8 cellular contexts compared by ENCODE assay signal in genomic region chr11:86182976-86183584, GRCh38.
DNase-seq lines count a peak whose midpoint lies in the region; ATAC-seq lines count a peak whose summit lies in the region.

No MANE protein-coding gene starts in this region.

- H3K27ac Mint-ChIP-seq in central memory CD8-positive, alpha-beta T cell (ENCODE audit: low read depth), result no peak overlapping the region

- peak; percentile 97 for DNase-seq in RPMI8226
- DNase-seq in central memory CD8-positive, alpha-beta T cell (ENCODE audit: low spot score in 2 of 2), result peak; percentile 16 to 23
- DNase-seq in stimulated activated CD8-positive, alpha-beta memory T cell treated with anti-CD3 and anti-CD28 coated beads, Interleukin-4, amount 100 ng/mL, for 24 hours (ENCODE audit: low read depth), result peak; percentile 52
- DNase-seq in inferior parietal cortex (ENCODE audit: extremely low spot score), result no peak
- no peak for DNase-seq in COLO829 (ENCODE audit: low spot score)
- DNase-seq in cerebellar cortex (ENCODE audit: low spot score), result no peak

- H3K27me3 Mint-ChIP-seq in central memory CD8-positive, alpha-beta T cell, result no peaks in the 10 kb centered on the region

- no peak overlapping the region for H3K4me3 Mint-ChIP-seq in central memory CD8-positive, alpha-beta T cell

- peak; percentile 83 for ATAC-seq in GM18909 (IDR thresholded peaks at IDR 0.05; ENCODE audit: poor library complexity, unreplicated experiment)
- peak; percentile 76 for ATAC-seq in HG02885 (IDR thresholded peaks at IDR 0.05; ENCODE audit: poor library complexity, unreplicated experiment)
- peak; percentile 62 for ATAC-seq in central memory CD8-positive, alpha-beta T cell (replicated peaks; ENCODE audit: extremely low read depth, poor library complexity, severe bottlenecking)

- no peaks in the 10 kb centered on the region for H3K4me1 Mint-ChIP-seq in central memory CD8-positive, alpha-beta T cell

- H3K9me3 Mint-ChIP-seq in central memory CD8-positive, alpha-beta T cell, result no peaks in the 10 kb centered on the region

- no peaks in the 10 kb centered on the region for H3K36me3 Mint-ChIP-seq in central memory CD8-positive, alpha-beta T cell (ENCODE audit: insufficient read depth)

Comparison
In these comparisons a context has a peak if more than half of its experiments do, and no peak if none do; other contexts are left out.
1. DNase-seq: peak in RPMI8226 (single experiment), central memory CD8-positive, alpha-beta T cell (2 of 2) and stimulated activated CD8-positive, alpha-beta memory T cell treated with anti-CD3 and anti-CD28 coated beads, Interleukin-4, amount 100 ng/mL, for 24 hours (single experiment); none in inferior parietal cortex (single experiment), COLO829 (single experiment) and cerebellar cortex (single experiment).
2. Peak in every context shown above with its lines, with median percentiles within 50 percentile points of each other: ATAC-seq.